In the genomic region with DNA sequence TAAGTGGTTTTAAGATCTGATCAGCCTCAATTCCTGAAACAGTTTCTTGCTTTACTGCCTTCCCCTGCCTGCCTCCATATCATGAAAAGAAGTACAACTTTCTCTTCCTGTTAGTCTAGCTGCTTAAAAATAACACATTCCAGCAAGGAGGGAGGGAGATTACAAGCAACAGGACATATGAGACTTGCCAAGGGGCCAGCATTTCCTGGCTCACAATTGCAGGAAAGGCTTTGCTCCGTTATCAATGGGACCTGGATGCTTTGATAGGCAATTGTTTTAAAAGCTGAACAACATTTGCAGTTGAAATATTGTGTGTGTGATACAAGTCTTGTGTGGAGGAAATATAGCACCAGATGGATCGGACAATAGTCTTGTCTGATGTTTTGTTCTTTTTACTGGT, we compare ENCODE assay signal across 19 cellular contexts.
DNase-seq lines count a peak whose midpoint lies in the region; ATAC-seq and TF ChIP-seq lines count a peak whose summit lies in the region.
"Had no signal": no experiment of that assay in that cellular context is flagged by ENCODE, and none has a peak within 500 bp of the region (broad histone marks: within the 10 kb centered on the region; RNA-seq: fewer than 3 reads in every experiment).

No MANE protein-coding gene starts in this region.

- H3K27ac ChIP-seq in GM23338 (ENCODE audit: low read depth) (no peak overlapping the region), left ventricle myocardium inferior (replicated peaks) (peak overlapping the region; percentile 70)
- H3K27ac ChIP-seq: VCaP had no signal

- H3K27me3 ChIP-seq in GM23338 (ENCODE audit: insufficient read depth) (no peaks in the 10 kb centered on the region), left ventricle myocardium inferior (ENCODE audit: low read depth) (no peaks in the 10 kb centered on the region)

- H3K4me3 ChIP-seq in GM23338 (no peak overlapping the region), left ventricle myocardium inferior (no peak overlapping the region)
- H3K4me3 ChIP-seq: GM12878, lung had no signal

- H3K4me2 ChIP-seq in GM23338 = no peak overlapping the region

- H3K36me3 ChIP-seq in GM23338 (ENCODE audit: insufficient read depth) (no peaks in the 10 kb centered on the region), left ventricle myocardium inferior (no peaks in the 10 kb centered on the region)

- peak overlapping the region; percentile 67; the same call in 1 of the 2 replicates for H2AFZ ChIP-seq in GM23338

- peaks cover 14% of the 10 kb centered on the region for H3K36me3 Mint-ChIP-seq in GM23338 (ENCODE audit: low read depth)
- no peaks in the 10 kb centered on the region for H3K36me3 Mint-ChIP-seq in osteocyte (ENCODE audit: unreplicated experiment)
- H3K36me3 Mint-ChIP-seq: activated naive CD8-positive, alpha-beta T cell treated with anti-CD3 and anti-CD28 coated beads for 36 hours had no signal

- no peaks in the 10 kb centered on the region for H3F3A ChIP-seq in GM23338 (replicated peaks; ENCODE audit: low read depth)

- peaks cover 3% of the 10 kb centered on the region for H3K27me3 Mint-ChIP-seq in GM23338 (ENCODE audit: insufficient read depth, low read depth, poor library complexity)
- no peaks in the 10 kb centered on the region for H3K27me3 Mint-ChIP-seq in osteocyte (ENCODE audit: unreplicated experiment)
- H3K27me3 Mint-ChIP-seq: activated naive CD8-positive, alpha-beta T cell treated with anti-CD3 and anti-CD28 coated beads for 36 hours; B cell; dendritic cell treated with granulocyte-macrophage colony-stimulating factor and Interleukin-4, amounts not matched to agents 40 ng/mL and 50 ng/mL, for 4 days; progenitor cell of endocrine pancreas; stimulated activated naive CD8-positive, alpha-beta T cell treated with anti-CD3 and anti-CD28 coated beads, Interleukin-15, Interleukin-2, amounts not matched to agents 100 ng/mL and 50 ng/mL, for 24 hours had no signal

- no peaks in the 10 kb centered on the region for H4K20me1 ChIP-seq in GM23338 (replicated peaks; ENCODE audit: insufficient read depth)

- no peak for TF ChIP-seq CTCF in GM23338 (conservative IDR thresholded peaks at IDR 0.05; ENCODE audit: low read depth in 2 of 2)
- TF ChIP-seq CTCF in left ventricle myocardium inferior (IDR thresholded peaks at IDR 0.05; ENCODE audit: borderline replicate concordance) = no peak
- no peak for TF ChIP-seq CTCF in osteocyte (IDR thresholded peaks at IDR 0.05)

- H3K27ac Mint-ChIP-seq in GM23338 (no peak overlapping the region), osteocyte (ENCODE audit: unreplicated experiment) (peak overlapping the region; percentile 78)
- H3K27ac Mint-ChIP-seq: activated naive CD8-positive, alpha-beta T cell treated with anti-CD3 and anti-CD28 coated beads for 36 hours; B cell; dendritic cell treated with granulocyte-macrophage colony-stimulating factor and Interleukin-4, amounts not matched to agents 40 ng/mL and 50 ng/mL, for 4 days; progenitor cell of endocrine pancreas; stimulated activated naive CD8-positive, alpha-beta T cell treated with anti-CD3 and anti-CD28 coated beads, Interleukin-15, Interleukin-2, amounts not matched to agents 100 ng/mL and 50 ng/mL, for 24 hours had no signal

- intact Hi-C loops in left ventricle myocardium inferior (cut with micrococcal nuclease) = loop anchor here (2.0 kb wide), 1 partner anchor 425 kb away; the partner anchor contains the start of gene FAT4

- H3K79me2 ChIP-seq in GM23338 (replicated peaks; ENCODE audit: insufficient read depth) = no peaks in the 10 kb centered on the region

- in situ Hi-C loops in KBM-7 (cut with MboI; ENCODE audit: low pct_unique_long_range_greater_than_20kb, low sequenced_read_pairs) = no loop called here

- H3K9me3 Mint-ChIP-seq in GM23338 (peaks cover 12% of the 10 kb centered on the region; the same call in 2 of the 3 replicates), osteocyte (ENCODE audit: unreplicated experiment) (peaks cover 10% of the 10 kb centered on the region)
- H3K9me3 Mint-ChIP-seq: activated naive CD8-positive, alpha-beta T cell treated with anti-CD3 and anti-CD28 coated beads for 36 hours; dendritic cell treated with granulocyte-macrophage colony-stimulating factor and Interleukin-4, amounts not matched to agents 40 ng/mL and 50 ng/mL, for 4 days had no signal

- DNase-seq in GM23338 (ENCODE audit: low spot score) (no peak), amniotic epithelial cell (ENCODE audit: low read depth) (peak; percentile 12), left ventricle myocardium inferior (no peak), osteocyte (ENCODE audit: extremely low spot score, unreplicated experiment) (no peak), KBM-7 (no peak)
- DNase-seq in activated naive CD4-positive, alpha-beta T cell treated with Interleukin-2 at 50 U/mL for 16 hours = no peak
- DNase-seq: activated naive CD8-positive, alpha-beta T cell treated with anti-CD3 and anti-CD28 coated beads for 36 hours; NCI-H187 treated with DMSO at 0.1 percent for 48 hours; NCI-H774; SIG-M5 had no signal

- H3K4me1 Mint-ChIP-seq in GM23338 (peaks cover 28% of the 10 kb centered on the region), osteocyte (ENCODE audit: unreplicated experiment) (peaks cover 60% of the 10 kb centered on the region)
- H3K4me1 Mint-ChIP-seq: activated naive CD8-positive, alpha-beta T cell treated with anti-CD3 and anti-CD28 coated beads for 36 hours; B cell had no signal

- H3K9me3 ChIP-seq in left ventricle myocardium inferior (replicated peaks) = peaks cover 20% of the 10 kb centered on the region

- no peaks in the 10 kb centered on the region for H3K9me2 ChIP-seq in GM23338 (ENCODE audit: insufficient read depth)

- H3K4me1 ChIP-seq in GM23338 (ENCODE audit: insufficient read depth) (peaks cover 13% of the 10 kb centered on the region), left ventricle myocardium inferior (peaks cover 27% of the 10 kb centered on the region)

- no peak overlapping the region for H3K4me3 Mint-ChIP-seq in GM23338
- no peak overlapping the region for H3K4me3 Mint-ChIP-seq in osteocyte (ENCODE audit: unreplicated experiment)
- H3K4me3 Mint-ChIP-seq: activated naive CD8-positive, alpha-beta T cell treated with anti-CD3 and anti-CD28 coated beads for 36 hours; B cell; dendritic cell treated with granulocyte-macrophage colony-stimulating factor and Interleukin-4, amounts not matched to agents 40 ng/mL and 50 ng/mL, for 4 days; stimulated activated naive CD8-positive, alpha-beta T cell treated with anti-CD3 and anti-CD28 coated beads, Interleukin-15, Interleukin-2, amounts not matched to agents 100 ng/mL and 50 ng/mL, for 24 hours had no signal

- no peak for ATAC-seq in GM23338
- no peak for ATAC-seq in HG02623 (IDR thresholded peaks at IDR 0.05; ENCODE audit: unreplicated experiment)
- ATAC-seq in HG03196 (IDR thresholded peaks at IDR 0.05; ENCODE audit: unreplicated experiment) = no peak
- ATAC-seq: GM12878 had no signal

TF ChIP-seq in GM23338, 12 proteins besides CTCF, POLR2A, EP300 and RAD21 (continues in another document):
- TF ChIP-seq ZNF331 (CRISPR knock-in tag; IDR thresholded peaks at IDR 0.05; ENCODE audit: low read depth) (no peak), JUNB (IDR thresholded peaks at IDR 0.05; ENCODE audit: unreplicated experiment) (no peak), ETS1 (IDR thresholded peaks at IDR 0.05) (no peak), NANOG (IDR thresholded peaks at IDR 0.05; ENCODE audit: borderline replicate concordance) (no peak), POLR2AphosphoS5 (IDR thresholded peaks at IDR 0.05; ENCODE audit: low read depth) (no peak), EZH2 (IDR thresholded peaks at IDR 0.05; ENCODE audit: low read depth, unreplicated experiment) (no peak), CREB1 (CRISPR knock-in tag; IDR thresholded peaks at IDR 0.05; ENCODE audit: low read depth) (no peak)
